8 cellular contexts compared by ENCODE assay signal in genomic region chr5:88660326-88660946, GRCh38.
A peak's percentile ranks its signal among the peaks of the same experiment; 100 is the strongest.
DNase-seq lines count a peak whose midpoint lies in the region; ATAC-seq lines count a peak whose summit lies in the region.

No MANE protein-coding gene starts in this region.

- peaks cover 0 to 19% of the 10 kb centered on the region in 2 donors for H3K36me3 Mint-ChIP-seq in naive B cell

- H3K4me3 Mint-ChIP-seq in naive B cell, result peak overlapping the region; percentile 29 to 80 (median 60)

- DNase-seq in left cardiac atrium (no peak), Right ventricle myocardium superior (no peak), NCI-H2227 (lab: John Stamatoyannopoulos, UW; ENCODE audit: unreplicated experiment) (peak; percentile 82), caudate nucleus (lab: John Stamatoyannopoulos, UW) (peak in 22 of 61 donors; percentile 41 to 87 (median 76)), naive B cell (no peak), NCI-H1092 (lab: John Stamatoyannopoulos, UW) (no peak)

- H3K27ac Mint-ChIP-seq in naive B cell, result peak overlapping the region in 4 of 6 donors; percentile 54 to 91 (median 88)

- peaks cover 12 to 22% (median 13%) of the 10 kb centered on the region in 3 donors for H3K4me1 Mint-ChIP-seq in naive B cell

- ATAC-seq in left cardiac atrium (peak; percentile 8 to 27), Right ventricle myocardium superior (ENCODE audit: poor library complexity) (no peak), HG02759 (IDR thresholded peaks at IDR 0.05; ENCODE audit: unreplicated experiment) (peak; percentile 37), naive B cell (ENCODE audit: low read depth in 2 of 2) (no peak), HG03521 (IDR thresholded peaks at IDR 0.05; ENCODE audit: unreplicated experiment) (no peak)

- H3K27me3 Mint-ChIP-seq in naive B cell, result peaks cover 41 to 53% (median 51%) of the 10 kb centered on the region in 3 donors

- intact Hi-C loops in left cardiac atrium (cut with DNase I) (no loop called here), Right ventricle myocardium superior (cut with DNase I) (no loop called here)

- H3K9me3 Mint-ChIP-seq in naive B cell, result peaks cover 0 to 67% (median 29%) of the 10 kb centered on the region in 7 donors

- peak overlapping the region; percentile 95 for H3K27ac ChIP-seq in caudate nucleus (ENCODE audit: low read depth, low read length)

Comparison
In these comparisons a context has a peak if more than half of its experiments do, and no peak if none do; other contexts are left out.
1. ATAC-seq: peak in left cardiac atrium (2 of 2) and HG02759 (single experiment); none in Right ventricle myocardium superior (single experiment), naive B cell (0 of 2) and HG03521 (single experiment).